In genomic region chr7:143393267-143394041, GRCh38 we compare ENCODE assay signal across 18 cellular contexts. TPM values are rescaled to one million over a fixed set of nuclear protein-coding genes. Genes with fewer than 3 reads are reported as not detected.
DNase-seq lines count a peak whose midpoint lies in the region; ATAC-seq, FAIRE-seq and TF ChIP-seq lines count a peak whose summit lies in the region.
"Had no signal": no experiment of that assay in that cellular context is flagged by ENCODE, and none has a peak within 500 bp of the region (broad histone marks: within the 10 kb centered on the region; RNA-seq: fewer than 3 reads in every experiment).

No MANE protein-coding gene starts in this region.

- H3K4me2 ChIP-seq in HepG2 (ENCODE audit: low read depth, low read length): peak overlapping the region; percentile 57
- H3K4me2 ChIP-seq in GM23248 (ENCODE audit: unreplicated experiment): no peak overlapping the region

- peaks cover 51% of the 10 kb centered on the region for H3F3A ChIP-seq in GM23248 (ENCODE audit: insufficient read depth)

- TF ChIP-seq CTCF in HepG2 (CRISPR knock-in tag; IDR thresholded peaks at IDR 0.05): no peak

- TF ChIP-seq EP300 in HepG2 (IDR thresholded peaks at IDR 0.05; ENCODE audit: low read depth in 2 of 2, low read length in 2 of 2) (peak; percentile 58 to 85; a peak in 3 of 4 replicates), HepG2 (CRISPR knock-in tag; IDR thresholded peaks at IDR 0.05; ENCODE audit: borderline replicate concordance) (peak; percentile 58; the same call in 1 of the 2 replicates)

- 38% methylated on average over 7 of the region's 14 CpGs for WGBS in HepG2 (ENCODE audit: low lambda C conversion rate)
- 88 to 90% methylated on average over 14 of the region's 14 CpGs for WGBS in GM23248 (ENCODE audit: low coverage in 1 of 2, low lambda C conversion rate in 2 of 2, missing lambda C conversion rate in 2 of 2), 2 experiments

- H3K79me2 ChIP-seq in HepG2 (ENCODE audit: insufficient read depth, low read length): no peaks in the 10 kb centered on the region
- H3K79me2 ChIP-seq in GM23248 (ENCODE audit: insufficient read depth): peaks cover 5% of the 10 kb centered on the region

- intact Hi-C loops in activated naive CD4-positive, alpha-beta T cell treated with anti-CD3 and anti-CD28 coated beads for 36 hours (cut with micrococcal nuclease): no loop called here
- intact Hi-C loops in HepG2 (cut with micrococcal nuclease; ENCODE audit: unreplicated experiment): loop anchor here (1.0 kb wide), 1 partner anchor 15 kb away; the partner anchor contains the start of gene EPHA1

- H3K36me3 Mint-ChIP-seq in activated naive CD4-positive, alpha-beta T cell treated with anti-CD3 and anti-CD28 coated beads for 36 hours (ENCODE audit: low read depth): peaks cover 5% of the 10 kb centered on the region
- H3K36me3 Mint-ChIP-seq: IgD-negative memory B cell had no signal

- no peaks in the 10 kb centered on the region for H3K9me2 ChIP-seq in GM23248 (ENCODE audit: insufficient read depth)

- no TSS peak for BruUV-seq in HepG2 (replicated peaks; lab: Mats Ljungman, UMichigan)

- in situ Hi-C loops in HepG2 (cut with HindIII; ENCODE audit: extremely low pct_ligation_motif_present, low pct_unique_long_range_greater_than_20kb) (loop anchor here (25.0 kb wide), 1 partner anchor 519 kb away; the partner anchor contains the start of gene TCAF1), GM23248 (cut with MboI) (no loop called here)

- H3K4me3 Mint-ChIP-seq in activated naive CD4-positive, alpha-beta T cell treated with anti-CD3 and anti-CD28 coated beads for 36 hours: no peak overlapping the region
- H3K4me3 Mint-ChIP-seq: activated CD4-positive, alpha-beta T cell treated with anti-CD3 and anti-CD28 coated beads for 36 hours; IgD-negative memory B cell had no signal

- CTCF ChIA-PET in activated naive CD4-positive, alpha-beta T cell treated with anti-CD3 and anti-CD28 coated beads for 36 hours (lab: Charles Lee): interaction anchor here (0.6 to 1.0 kb wide), 3 partner anchors 20 to 155 kb away, joined by 3 read pairs; no protein-coding TSS in a partner anchor
- CTCF ChIA-PET in HepG2 (lab: Yijun Ruan, JAX; ENCODE audit: low intra/inter-chr PET ratio, low total read pairs): no interaction called here

- no peak for TF ChIP-seq RAD21 in HepG2 (CRISPR knock-in tag; IDR thresholded peaks at IDR 0.05)

- H3K27ac Mint-ChIP-seq in activated naive CD4-positive, alpha-beta T cell treated with anti-CD3 and anti-CD28 coated beads for 36 hours: peak overlapping the region; percentile 77
- H3K27ac Mint-ChIP-seq: activated CD4-positive, alpha-beta T cell treated with anti-CD3 and anti-CD28 coated beads for 36 hours; IgD-negative memory B cell had no signal

- no peak overlapping the region; the same call in 1 of the 2 replicates for H3K9ac ChIP-seq in HepG2 (ENCODE audit: insufficient read depth, low read depth, low read length)
- no peak overlapping the region for H3K9ac ChIP-seq in subcutaneous abdominal adipose tissue (ENCODE audit: low read length in 5 of 5)
- H3K9ac ChIP-seq in GM23248: no peak overlapping the region

- H2AFZ ChIP-seq in HepG2 (ENCODE audit: low read length) (no peak overlapping the region), GM23248 (no peak overlapping the region)

- H3K27ac ChIP-seq in HepG2 (ENCODE audit: extremely low read length, insufficient read depth, low read length) (peak overlapping the region; percentile 82), subcutaneous abdominal adipose tissue (ENCODE audit: low read depth, low read length) (peak overlapping the region; percentile 96), GM23248 (no peak overlapping the region)

- DNase-seq in activated naive CD4-positive, alpha-beta T cell treated with anti-CD3 and anti-CD28 coated beads for 36 hours: no peak
- DNase-seq in activated naive CD4-positive, alpha-beta T cell (lab: John Stamatoyannopoulos, UW): no peak
- DNase-seq in astrocyte of the hippocampus (ENCODE audit: low read depth, low spot score) (peak; percentile 53), HepG2 (ENCODE audit: low spot score) (peak; percentile 87), NCI-H1048 (lab: John Stamatoyannopoulos, UW) (no peak), GM23248 (no peak)
- DNase-seq: activated CD4-positive, alpha-beta T cell treated with anti-CD3 and anti-CD28 coated beads for 36 hours; activated gamma-delta T cell treated with Interleukin-2 at 50 U/mL for 16 hours; DMS53; mesendoderm; NCI-H187; retina had no signal

- H3K9me3 ChIP-seq in HepG2 (ENCODE audit: low read length) (no peaks in the 10 kb centered on the region), subcutaneous abdominal adipose tissue (ENCODE audit: control insufficient read depth in 5 of 5, low read length in 5 of 5) (no peaks in the 10 kb centered on the region), GM23248 (ENCODE audit: low read depth) (no peaks in the 10 kb centered on the region)
- H3K9me3 ChIP-seq: tibial nerve had no signal

- H3K4me3 ChIP-seq in HepG2 (replicated peaks in 1 of 3; ENCODE audit: insufficient read depth in 1 of 3, low read depth in 2 of 3, low read length in 3 of 3) (peak overlapping the region in 1 of 3 experiments; percentile 19; a peak in 2 of 6 replicates), subcutaneous abdominal adipose tissue (ENCODE audit: low read depth in 1 of 5, low read length in 5 of 5) (no peak overlapping the region), GM23248 (no peak overlapping the region)
- H3K4me3 ChIP-seq: tibial nerve had no signal

- H3K36me3 ChIP-seq in HepG2 (replicated peaks in 1 of 2; ENCODE audit: control insufficient read depth in 1 of 2, insufficient read depth in 2 of 2, low read length in 2 of 2) (peaks cover 9 to 16% of the 10 kb centered on the region in 2 experiments), subcutaneous abdominal adipose tissue (ENCODE audit: control insufficient read depth in 5 of 5, insufficient read depth in 5 of 5, low read length in 5 of 5) (peaks cover 0 to 36% (median 31%) of the 10 kb centered on the region in 5 donors), GM23248 (ENCODE audit: low read depth) (peaks cover 27% of the 10 kb centered on the region)

- peaks cover 13% of the 10 kb centered on the region for H3K4me1 Mint-ChIP-seq in activated naive CD4-positive, alpha-beta T cell treated with anti-CD3 and anti-CD28 coated beads for 36 hours (ENCODE audit: low read depth)

- FAIRE-seq in HepG2 (lab: Jason Lieb, UNC): peak; percentile 93
- FAIRE-seq: H1 had no signal

- peaks cover 61% of the 10 kb centered on the region for H3K4me1 ChIP-seq in HepG2 (ENCODE audit: insufficient read depth, low read length)
- peaks cover 27 to 82% (median 59%) of the 10 kb centered on the region in 5 donors for H3K4me1 ChIP-seq in subcutaneous abdominal adipose tissue (ENCODE audit: control insufficient read depth in 5 of 5, insufficient read depth in 5 of 5, low read length in 5 of 5)
- H3K4me1 ChIP-seq in GM23248 (ENCODE audit: insufficient read depth): peaks cover 38% of the 10 kb centered on the region

- POLR2A ChIA-PET in HepG2 (lab: Yijun Ruan, JAX): interaction anchor here (0.9 to 3.3 kb wide), 7 partner anchors 9 to 130 kb away, joined by 4 to 15 read pairs (median 6); partner anchors contain the start of genes CASP2, EPHA1 and GSTK1

- H3K27me3 Mint-ChIP-seq in activated naive CD4-positive, alpha-beta T cell treated with anti-CD3 and anti-CD28 coated beads for 36 hours (ENCODE audit: low read depth): no peaks in the 10 kb centered on the region
- H3K27me3 Mint-ChIP-seq: activated CD4-positive, alpha-beta T cell treated with anti-CD3 and anti-CD28 coated beads for 36 hours; IgD-negative memory B cell had no signal

- H3K27me3 ChIP-seq in HepG2 (ENCODE audit: control insufficient read depth in 1 of 2, insufficient read depth in 2 of 2, low read length in 2 of 2) (no peaks in the 10 kb centered on the region), subcutaneous abdominal adipose tissue (ENCODE audit: control insufficient read depth in 5 of 5, insufficient read depth in 4 of 5, low read length in 5 of 5) (no peaks in the 10 kb centered on the region), GM23248 (replicated peaks; ENCODE audit: insufficient read depth) (no peaks in the 10 kb centered on the region)
- H3K27me3 ChIP-seq: tibial nerve had no signal

- H4K20me1 ChIP-seq in HepG2 (ENCODE audit: insufficient read depth, low read length) (no peaks in the 10 kb centered on the region), GM23248 (ENCODE audit: insufficient read depth) (no peaks in the 10 kb centered on the region; the same call in 1 of the 2 replicates)

- TF ChIP-seq POLR2A in HepG2 (IDR thresholded peaks at IDR 0.05; ENCODE audit: insufficient read depth in 1 of 2, low read depth in 2 of 2, low read length in 2 of 2): no peak

- no peaks in the 10 kb centered on the region for H3K9me3 Mint-ChIP-seq in activated naive CD4-positive, alpha-beta T cell treated with anti-CD3 and anti-CD28 coated beads for 36 hours

- peak; percentile 53 for ATAC-seq in HepG2
- no peak for ATAC-seq in HG03565 (IDR thresholded peaks at IDR 0.05; ENCODE audit: unreplicated experiment)
- ATAC-seq: activated CD4-positive, alpha-beta T cell treated with anti-CD3 and anti-CD28 coated beads for 36 hours had no signal

RNA-seq across cellular contexts. Expression of gene ZYX, which starts 12.3 kb away (rescaled TPM):
- 10 to 100 TPM; 75.1 to 81.5 TPM for total RNA-seq in activated naive CD4-positive, alpha-beta T cell treated with anti-CD3 and anti-CD28 coated beads for 36 hours
- total RNA-seq in HepG2 (2016; rRNA removed; fragmentation: Illumina TruSeq; extraction: Trizol): 13.1 and 13.7 TPM in 2 replicates
- total RNA-seq in HepG2 (2016; cell fraction: cytosol; rRNA removed; fragmentation: Illumina TruSeq; extraction: Trizol; ENCODE audit: low read depth): 4.5 and 5.0 TPM in 2 replicates
- 13.1 and 14.8 TPM in 2 replicates for total RNA-seq in HepG2 (2016; cell fraction: insoluble cytoplasmic fraction; rRNA removed; fragmentation: Illumina TruSeq; extraction: Trizol)
- total RNA-seq in HepG2 (2016; cell fraction: membrane; rRNA removed; fragmentation: Illumina TruSeq; extraction: Trizol): 14.4 and 16.8 TPM in 2 replicates
- 17.7 and 17.8 TPM in 2 replicates for total RNA-seq in HepG2 (2016; cell fraction: nucleus; rRNA removed; fragmentation: Illumina TruSeq; extraction: Trizol)
- 9.9 and 10.5 TPM in 2 replicates for polyA plus RNA-seq in HepG2 (2011; rRNA removed)
- 5.3 and 6.8 TPM in 2 replicates for polyA plus RNA-seq in HepG2 (2011; cell fraction: cytosol; rRNA removed)
- polyA plus RNA-seq in HepG2 (2011; cell fraction: nucleus; rRNA removed): 39.4 and 48.1 TPM in 2 replicates
- polyA plus RNA-seq in HepG2 (2012): 28.9 and 45.1 TPM in 2 replicates
- polyA plus RNA-seq in HepG2 (2016; cell fraction: cytosol; fragmentation: Illumina TruSeq; extraction: Trizol; ENCODE audit: low read depth): 21.1 and 21.6 TPM in 2 replicates
- polyA plus RNA-seq in HepG2 (2016; cell fraction: insoluble cytoplasmic fraction; fragmentation: Illumina TruSeq; extraction: Trizol; ENCODE audit: low read depth): 42.5 and 68.7 TPM in 2 replicates
- 38.4 and 41.1 TPM in 2 replicates for polyA plus RNA-seq in HepG2 (2016; cell fraction: membrane; fragmentation: Illumina TruSeq; extraction: Trizol; ENCODE audit: low read depth)
- polyA plus RNA-seq in HepG2 (2016; cell fraction: nucleus; fragmentation: Illumina TruSeq; extraction: Trizol; ENCODE audit: insufficient read depth, low read depth): 65.4 and 70.0 TPM in 2 replicates
- 21.6 and 35.6 TPM in 2 replicates for polyA minus RNA-seq in HepG2 (2011; rRNA and poly(A)+ RNA removed; ENCODE audit: low replicate concordance)
- 17.9 and 21.7 TPM in 2 replicates for polyA minus RNA-seq in HepG2 (2011; cell fraction: cytosol; rRNA and poly(A)+ RNA removed)
- polyA minus RNA-seq in HepG2 (2011; cell fraction: nucleus; rRNA and poly(A)+ RNA removed): 22.5 and 32.2 TPM in 2 replicates
- 140 and 148 TPM in 2 replicates for total RNA-seq in GM23248 (2014; rRNA removed; shearing (Covaris generic))
- 380 and 396 TPM in 2 replicates for polyA plus RNA-seq in GM23248 (2016; fragmentation: Nextera tagmentation; extraction: Ambion mirVana)

RNA-seq across cellular contexts. Expression of gene EPHA1, which starts 15.2 kb away (rescaled TPM):
- 1 to 10 TPM; 1.0 to 1.3 TPM for total RNA-seq in activated naive CD4-positive, alpha-beta T cell treated with anti-CD3 and anti-CD28 coated beads for 36 hours
- total RNA-seq in HepG2 (2016; rRNA removed; fragmentation: Illumina TruSeq; extraction: Trizol): 7.7 and 17.1 TPM in 2 replicates
- total RNA-seq in HepG2 (2016; cell fraction: cytosol; rRNA removed; fragmentation: Illumina TruSeq; extraction: Trizol; ENCODE audit: low read depth): 2.7 and 3.2 TPM in 2 replicates
- 7.0 and 14.9 TPM in 2 replicates for total RNA-seq in HepG2 (2016; cell fraction: insoluble cytoplasmic fraction; rRNA removed; fragmentation: Illumina TruSeq; extraction: Trizol)
- 5.7 and 6.3 TPM in 2 replicates for total RNA-seq in HepG2 (2016; cell fraction: membrane; rRNA removed; fragmentation: Illumina TruSeq; extraction: Trizol)
- total RNA-seq in HepG2 (2016; cell fraction: nucleus; rRNA removed; fragmentation: Illumina TruSeq; extraction: Trizol): 14.0 and 17.5 TPM in 2 replicates
- polyA plus RNA-seq in HepG2 (2011; rRNA removed): 4.6 and 8.1 TPM in 2 replicates
- polyA plus RNA-seq in HepG2 (2011; cell fraction: cytosol; rRNA removed): 4.3 and 5.5 TPM in 2 replicates
- 9.8 and 14.1 TPM in 2 replicates for polyA plus RNA-seq in HepG2 (2011; cell fraction: nucleus; rRNA removed)
- 4.8 and 5.8 TPM in 2 replicates for polyA plus RNA-seq in HepG2 (2012)
- polyA plus RNA-seq in HepG2 (2016; cell fraction: cytosol; fragmentation: Illumina TruSeq; extraction: Trizol; ENCODE audit: low read depth): 1.9 and 2.5 TPM in 2 replicates
- polyA plus RNA-seq in HepG2 (2016; cell fraction: insoluble cytoplasmic fraction; fragmentation: Illumina TruSeq; extraction: Trizol; ENCODE audit: low read depth): 4.8 and 8.3 TPM in 2 replicates
- polyA plus RNA-seq in HepG2 (2016; cell fraction: membrane; fragmentation: Illumina TruSeq; extraction: Trizol; ENCODE audit: low read depth): 2.9 and 3.6 TPM in 2 replicates
- 17.9 and 25.7 TPM in 2 replicates for polyA plus RNA-seq in HepG2 (2016; cell fraction: nucleus; fragmentation: Illumina TruSeq; extraction: Trizol; ENCODE audit: insufficient read depth, low read depth)
- 0.07 and 13.9 TPM in 2 replicates for polyA minus RNA-seq in HepG2 (2011; rRNA and poly(A)+ RNA removed; ENCODE audit: low replicate concordance)
- polyA minus RNA-seq in HepG2 (2011; cell fraction: cytosol; rRNA and poly(A)+ RNA removed): 4.2 and 4.4 TPM in 2 replicates
- 8.0 and 8.8 TPM in 2 replicates for polyA minus RNA-seq in HepG2 (2011; cell fraction: nucleus; rRNA and poly(A)+ RNA removed)
- not detected in 2 replicates for total RNA-seq in GM23248 (2014; rRNA removed; shearing (Covaris generic))
- polyA plus RNA-seq in GM23248 (2016; fragmentation: Nextera tagmentation; extraction: Ambion mirVana): 0.80 and 0.83 TPM in 2 replicates
- total RNA-seq: dermis microvascular lymphatic vessel endothelial cell had no signal

RNA-seq across cellular contexts. Expression of gene FAM131B, which starts 30.9 kb away (rescaled TPM):
- total RNA-seq in activated naive CD4-positive, alpha-beta T cell treated with anti-CD3 and anti-CD28 coated beads for 36 hours: 1 to 10 TPM; 1.5 to 1.7 TPM
- total RNA-seq in HepG2 (2016; rRNA removed; fragmentation: Illumina TruSeq; extraction: Trizol): 0.07 TPM in 1 of 2 replicates, not detected in the other
- not detected in 2 replicates for total RNA-seq in HepG2 (2016; cell fraction: cytosol; rRNA removed; fragmentation: Illumina TruSeq; extraction: Trizol; ENCODE audit: low read depth)
- 0.15 TPM in 1 of 2 replicates, not detected in the other for total RNA-seq in HepG2 (2016; cell fraction: insoluble cytoplasmic fraction; rRNA removed; fragmentation: Illumina TruSeq; extraction: Trizol)
- total RNA-seq in HepG2 (2016; cell fraction: membrane; rRNA removed; fragmentation: Illumina TruSeq; extraction: Trizol): not detected in 2 replicates
- total RNA-seq in HepG2 (2016; cell fraction: nucleus; rRNA removed; fragmentation: Illumina TruSeq; extraction: Trizol): not detected in 2 replicates
- not detected in 2 replicates for polyA plus RNA-seq in HepG2 (2011; rRNA removed)
- not detected in 2 replicates for polyA plus RNA-seq in HepG2 (2011; cell fraction: cytosol; rRNA removed)
- polyA plus RNA-seq in HepG2 (2011; cell fraction: nucleus; rRNA removed): not detected in 2 replicates
- polyA plus RNA-seq in HepG2 (2012): not detected in 2 replicates
- polyA plus RNA-seq in HepG2 (2016; cell fraction: cytosol; fragmentation: Illumina TruSeq; extraction: Trizol; ENCODE audit: low read depth): not detected in 2 replicates
- not detected in 2 replicates for polyA plus RNA-seq in HepG2 (2016; cell fraction: insoluble cytoplasmic fraction; fragmentation: Illumina TruSeq; extraction: Trizol; ENCODE audit: low read depth)
- not detected in 2 replicates for polyA plus RNA-seq in HepG2 (2016; cell fraction: membrane; fragmentation: Illumina TruSeq; extraction: Trizol; ENCODE audit: low read depth)
- polyA plus RNA-seq in HepG2 (2016; cell fraction: nucleus; fragmentation: Illumina TruSeq; extraction: Trizol; ENCODE audit: insufficient read depth, low read depth): not detected in 2 replicates
- 0.54 TPM in 1 of 2 replicates, not detected in the other for polyA minus RNA-seq in HepG2 (2011; rRNA and poly(A)+ RNA removed; ENCODE audit: low replicate concordance)
- not detected in 2 replicates for polyA minus RNA-seq in HepG2 (2011; cell fraction: cytosol; rRNA and poly(A)+ RNA removed)
- not detected in 2 replicates for polyA minus RNA-seq in HepG2 (2011; cell fraction: nucleus; rRNA and poly(A)+ RNA removed)
- total RNA-seq in GM23248 (2014; rRNA removed; shearing (Covaris generic)): 3.0 TPM in 2 replicates
- polyA plus RNA-seq in GM23248 (2016; fragmentation: Nextera tagmentation; extraction: Ambion mirVana): 0.50 and 1.1 TPM in 2 replicates

RNA-seq across cellular contexts. Expression of gene TAS2R60, which starts 49.8 kb away (rescaled TPM):
- not detected for total RNA-seq in activated naive CD4-positive, alpha-beta T cell treated with anti-CD3 and anti-CD28 coated beads for 36 hours
- not detected in 2 replicates for total RNA-seq in HepG2 (2016; rRNA removed; fragmentation: Illumina TruSeq; extraction: Trizol)
- total RNA-seq in HepG2 (2016; cell fraction: cytosol; rRNA removed; fragmentation: Illumina TruSeq; extraction: Trizol; ENCODE audit: low read depth): not detected in 2 replicates
- total RNA-seq in HepG2 (2016; cell fraction: insoluble cytoplasmic fraction; rRNA removed; fragmentation: Illumina TruSeq; extraction: Trizol): not detected in 2 replicates
- total RNA-seq in HepG2 (2016; cell fraction: membrane; rRNA removed; fragmentation: Illumina TruSeq; extraction: Trizol): not detected in 2 replicates
- total RNA-seq in HepG2 (2016; cell fraction: nucleus; rRNA removed; fragmentation: Illumina TruSeq; extraction: Trizol): not detected in 2 replicates
- polyA plus RNA-seq in HepG2 (2011; rRNA removed) (not detected in 2 replicates), GM23248 (2016; fragmentation: Nextera tagmentation; extraction: Ambion mirVana) (not detected in 2 replicates)
- polyA plus RNA-seq in HepG2 (2011; cell fraction: cytosol; rRNA removed): not detected in 2 replicates
- polyA plus RNA-seq in HepG2 (2011; cell fraction: nucleus; rRNA removed): not detected in 2 replicates
- polyA plus RNA-seq in HepG2 (2012): not detected in 2 replicates
- polyA plus RNA-seq in HepG2 (2016; cell fraction: cytosol; fragmentation: Illumina TruSeq; extraction: Trizol; ENCODE audit: low read depth): not detected in 2 replicates
- not detected in 2 replicates for polyA plus RNA-seq in HepG2 (2016; cell fraction: insoluble cytoplasmic fraction; fragmentation: Illumina TruSeq; extraction: Trizol; ENCODE audit: low read depth)
- polyA plus RNA-seq in HepG2 (2016; cell fraction: membrane; fragmentation: Illumina TruSeq; extraction: Trizol; ENCODE audit: low read depth): not detected in 2 replicates
- polyA plus RNA-seq in HepG2 (2016; cell fraction: nucleus; fragmentation: Illumina TruSeq; extraction: Trizol; ENCODE audit: insufficient read depth, low read depth): not detected in 2 replicates
- polyA minus RNA-seq in HepG2 (2011; rRNA and poly(A)+ RNA removed; ENCODE audit: low replicate concordance): not detected in 2 replicates
- polyA minus RNA-seq in HepG2 (2011; cell fraction: cytosol; rRNA and poly(A)+ RNA removed): not detected in 2 replicates
- polyA minus RNA-seq in HepG2 (2011; cell fraction: nucleus; rRNA and poly(A)+ RNA removed): not detected in 2 replicates
- total RNA-seq in GM23248 (2014; rRNA removed; shearing (Covaris generic)): not detected in 2 replicates
- total RNA-seq: activated CD4-positive, alpha-beta T cell treated with anti-CD3 and anti-CD28 coated beads for 36 hours; dermis microvascular lymphatic vessel endothelial cell; tibial nerve had no signal
- polyA plus RNA-seq: IgD-negative memory B cell had no signal

Comparison
In these comparisons a context has a peak if more than half of its experiments do, and no peak if none do; other contexts are left out.
1. DNase-seq: peak in astrocyte of the hippocampus (single experiment) and HepG2 (single experiment); none in activated naive CD4-positive, alpha-beta T cell treated with anti-CD3 and anti-CD28 coated beads for 36 hours (single experiment), activated naive CD4-positive, alpha-beta T cell (0 of 4), NCI-H1048 (single experiment) and GM23248 (single experiment).